ENCODE assay signal across 19 cellular contexts in the genomic region with DNA sequence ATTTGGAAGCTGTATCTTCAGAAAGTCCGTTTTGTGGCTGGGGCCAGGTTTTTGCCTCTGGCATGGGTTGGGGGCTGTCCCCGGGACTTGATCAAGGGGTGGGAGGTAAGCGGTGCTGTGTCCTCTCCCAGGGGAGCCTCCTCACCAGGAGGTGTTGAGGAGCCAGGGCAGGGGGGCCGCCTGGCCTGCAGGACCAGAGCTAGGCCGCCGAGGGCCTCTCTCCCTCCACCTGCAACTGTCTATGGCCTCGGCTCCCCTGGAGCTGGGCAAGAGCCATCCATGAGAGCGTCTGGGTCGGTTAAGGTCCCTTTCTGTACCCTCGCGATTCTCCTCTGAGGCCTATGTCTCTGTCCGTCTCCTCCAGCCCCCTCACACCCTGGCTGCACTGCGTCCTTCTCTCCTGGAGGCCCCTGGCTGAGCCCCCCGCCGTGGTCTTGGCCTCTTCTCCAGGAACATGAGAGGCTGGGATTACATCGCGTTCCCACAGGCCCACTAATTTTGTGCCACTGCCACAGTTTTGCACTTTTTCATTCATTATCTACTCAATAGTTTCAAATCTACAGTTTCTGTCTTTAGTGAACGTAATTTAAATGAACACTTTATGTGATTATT. TPM values are rescaled to one million over a fixed set of nuclear protein-coding genes. Genes with fewer than 3 reads are reported as not detected.
"Had no signal": no experiment of that assay in that cellular context is flagged by ENCODE, and none has a peak within 500 bp of the region (broad histone marks: within the 10 kb centered on the region; RNA-seq: fewer than 3 reads in every experiment).

No MANE protein-coding gene starts in this region.

- ATAC-seq: activated CD4-positive, alpha-beta T cell treated with anti-CD3 and anti-CD28 coated beads for 36 hours; activated CD8-positive, alpha-beta T cell treated with anti-CD3 and anti-CD28 coated beads, Interleukin-2, amount 10 ng/mL, durations not matched to agents 7 days and 5 days had no signal

- H3K4me1 Mint-ChIP-seq: activated naive CD8-positive, alpha-beta T cell treated with anti-CD3 and anti-CD28 coated beads, Interleukin-2, amount 10 ng/mL, durations not matched to agents 7 days and 5 days; immature natural killer cell had no signal

- H3K27me3 Mint-ChIP-seq: activated CD4-positive, alpha-beta T cell treated with anti-CD3 and anti-CD28 coated beads for 36 hours; activated naive CD8-positive, alpha-beta T cell treated with anti-CD3 and anti-CD28 coated beads, Interleukin-2, amount 10 ng/mL, durations not matched to agents 7 days and 5 days; brain had no signal

- H3K27ac ChIP-seq: skin epidermis, transverse colon had no signal

- H3K36me3 Mint-ChIP-seq: activated naive CD8-positive, alpha-beta T cell treated with anti-CD3 and anti-CD28 coated beads, Interleukin-2, amount 10 ng/mL, durations not matched to agents 7 days and 5 days; brain; immature natural killer cell had no signal

- H3K4me3 Mint-ChIP-seq: activated CD4-positive, alpha-beta T cell treated with anti-CD3 and anti-CD28 coated beads for 36 hours; activated CD8-positive, alpha-beta T cell treated with anti-CD3 and anti-CD28 coated beads, Interleukin-2, amount 10 ng/mL, durations not matched to agents 7 days and 5 days; activated naive CD8-positive, alpha-beta T cell treated with anti-CD3 and anti-CD28 coated beads, Interleukin-2, amount 10 ng/mL, durations not matched to agents 7 days and 5 days; brain; immature natural killer cell; T-helper 1 cell treated with Interleukin-12 subunit alpha and Interleukin-12 subunit beta and Interleukin-4 antibody, amounts not matched to agents 30 μg/mL and 1 μg/mL, for 36 hours had no signal

- H3K9me3 Mint-ChIP-seq: activated naive CD8-positive, alpha-beta T cell treated with anti-CD3 and anti-CD28 coated beads, Interleukin-2, amount 10 ng/mL, durations not matched to agents 7 days and 5 days; immature natural killer cell; T-helper 1 cell treated with Interleukin-12 subunit alpha and Interleukin-12 subunit beta and Interleukin-4 antibody, amounts not matched to agents 30 μg/mL and 1 μg/mL, for 36 hours had no signal

- H3K4me3 ChIP-seq: skin epidermis, transverse colon had no signal

- H3K9me3 ChIP-seq: transverse colon had no signal

- DNase-seq: activated CD4-positive, alpha-beta T cell treated with anti-CD3 and anti-CD28 coated beads for 36 hours; activated CD8-positive, alpha-beta T cell treated with anti-CD3 and anti-CD28 coated beads, Interleukin-2, amount 10 ng/mL, durations not matched to agents 7 days and 5 days; activated naive CD4-positive, alpha-beta T cell; activated naive CD8-positive, alpha-beta T cell treated with anti-CD3 and anti-CD28 coated beads, Interleukin-2, amount 10 ng/mL, durations not matched to agents 7 days and 5 days; central memory CD4-positive, alpha-beta T cell; cortex of kidney; effector CD4-positive, alpha-beta T cell; foreskin melanocyte; immature natural killer cell; midbrain; retina; stimulated activated CD4-positive, alpha-beta T cell treated with anti-CD3 and anti-CD28 coated beads, Interleukin-4, amount 100 ng/mL, for 4 hours; stimulated activated CD8-positive, alpha-beta memory T cell treated with anti-CD3 and anti-CD28 coated beads, Interleukin-4, amount 100 ng/mL, for 48 hours; stimulated activated naive CD4-positive, alpha-beta T cell treated with Interleukin-2 at 50 U/mL for 16 hours; transverse colon had no signal

- H3K27me3 ChIP-seq: transverse colon had no signal

- H3K4me1 ChIP-seq: transverse colon had no signal

- H3K27ac Mint-ChIP-seq: activated CD4-positive, alpha-beta T cell treated with anti-CD3 and anti-CD28 coated beads for 36 hours; activated CD8-positive, alpha-beta T cell treated with anti-CD3 and anti-CD28 coated beads, Interleukin-2, amount 10 ng/mL, durations not matched to agents 7 days and 5 days; immature natural killer cell; T-helper 1 cell treated with Interleukin-12 subunit alpha and Interleukin-12 subunit beta and Interleukin-4 antibody, amounts not matched to agents 30 μg/mL and 1 μg/mL, for 36 hours had no signal

- H3K36me3 ChIP-seq: transverse colon had no signal

RNA-seq across cellular contexts. Expression of a gene that starts 20.6 kb away (rescaled TPM):
- total RNA-seq: activated CD4-positive, alpha-beta T cell treated with anti-CD3 and anti-CD28 coated beads for 36 hours; activated CD8-positive, alpha-beta T cell treated with anti-CD3 and anti-CD28 coated beads, Interleukin-2, amount 10 ng/mL, durations not matched to agents 7 days and 5 days; activated naive CD8-positive, alpha-beta T cell treated with anti-CD3 and anti-CD28 coated beads, Interleukin-2, amount 10 ng/mL, durations not matched to agents 7 days and 5 days; fibroblast of lung; transverse colon had no signal
- polyA plus RNA-seq: fibroblast of lung, immature natural killer cell had no signal

RNA-seq across cellular contexts. Expression of a gene that starts 46.0 kb away (rescaled TPM):
- total RNA-seq: activated CD4-positive, alpha-beta T cell treated with anti-CD3 and anti-CD28 coated beads for 36 hours; activated CD8-positive, alpha-beta T cell treated with anti-CD3 and anti-CD28 coated beads, Interleukin-2, amount 10 ng/mL, durations not matched to agents 7 days and 5 days; activated naive CD8-positive, alpha-beta T cell treated with anti-CD3 and anti-CD28 coated beads, Interleukin-2, amount 10 ng/mL, durations not matched to agents 7 days and 5 days; fibroblast of lung; transverse colon had no signal
- polyA plus RNA-seq: fibroblast of lung, immature natural killer cell had no signal
